ENCODE assay signal across 24 cellular contexts in the genomic region with DNA sequence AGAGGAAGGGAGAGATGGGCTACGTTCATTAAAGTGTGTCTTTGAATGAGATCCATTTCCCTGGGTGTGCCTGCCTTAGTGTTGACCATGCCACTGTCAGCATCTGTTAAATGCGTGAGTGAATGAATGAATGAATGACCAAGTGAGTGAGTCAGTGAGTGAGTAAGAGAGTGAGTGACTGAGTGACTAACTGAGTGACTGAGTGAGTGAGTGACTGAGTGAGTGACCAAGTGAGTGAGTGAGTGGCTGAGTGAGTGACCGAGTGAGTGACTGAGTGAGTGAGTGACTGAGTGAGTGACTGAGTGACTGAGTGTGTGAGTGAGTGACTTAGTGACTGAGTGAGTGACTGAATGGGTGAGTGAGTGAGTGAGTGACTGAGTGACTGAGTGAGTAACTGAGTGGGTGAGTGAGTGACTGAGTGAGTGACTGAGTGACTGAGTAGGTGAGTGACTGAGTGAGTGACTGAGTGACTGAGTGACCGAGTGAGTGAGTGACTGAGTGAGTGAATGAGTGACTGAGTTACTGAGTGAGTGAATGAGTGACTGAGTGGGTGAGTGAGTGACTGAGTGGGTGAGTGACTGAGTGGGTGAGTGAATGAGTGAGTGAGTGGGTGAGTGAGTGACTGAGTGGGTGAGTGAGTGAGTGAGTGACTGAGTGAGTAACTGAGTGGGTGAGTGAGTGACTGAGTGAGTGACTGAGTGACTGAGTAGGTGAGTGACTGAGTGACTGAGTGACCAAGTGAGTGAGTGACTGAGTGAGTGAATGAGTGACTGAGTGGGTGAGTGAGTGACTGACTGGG. TPM values are rescaled to one million over a fixed set of nuclear protein-coding genes. Genes with fewer than 3 reads are reported as not detected.
A peak's percentile ranks its signal among the peaks of the same experiment; 100 is the strongest.
DNase-seq lines count a peak whose midpoint lies in the region; ATAC-seq and TF ChIP-seq lines count a peak whose summit lies in the region.
"Had no signal": no experiment of that assay in that cellular context is flagged by ENCODE, and none has a peak within 500 bp of the region (broad histone marks: within the 10 kb centered on the region; RNA-seq: fewer than 3 reads in every experiment).

No MANE protein-coding gene starts in this region.

- POLR2A ChIA-PET in activated CD4-positive, alpha-beta memory T cell treated with anti-CD3 and anti-CD28 coated beads, Interleukin-2, amount 10 ng/mL, durations not matched to agents 7 days and 5 days (lab: Charles Lee) = no interaction called here

- peak overlapping the region in 43 of 59 donors; percentile 2 to 100 (median 73) for H3K27ac ChIP-seq in dorsolateral prefrontal cortex
- H3K27ac ChIP-seq: C4-2B had no signal

- H3K27me3 ChIP-seq in dorsolateral prefrontal cortex = no peaks in the 10 kb centered on the region

- no peak for TF ChIP-seq CTCF in dorsolateral prefrontal cortex (IDR thresholded peaks at IDR 0.05 in 54 of 56, conservative IDR thresholded peaks at IDR 0.05 in 2 of 56; ENCODE audit: low read depth in 1 of 56, partially characterized antibody in 56 of 56)
- TF ChIP-seq CTCF in type B pancreatic cell (conservative IDR thresholded peaks at IDR 0.05) = no peak

- no peaks in the 10 kb centered on the region for H3K27me3 Mint-ChIP-seq in activated naive CD4-positive, alpha-beta T cell treated with anti-CD3 and anti-CD28 coated beads, Interleukin-2, amount 10 ng/mL, durations not matched to agents 7 days and 5 days
- H3K27me3 Mint-ChIP-seq in activated CD4-positive, alpha-beta memory T cell treated with anti-CD3 and anti-CD28 coated beads, Interleukin-2, amount 10 ng/mL, durations not matched to agents 7 days and 5 days = no peaks in the 10 kb centered on the region
- H3K27me3 Mint-ChIP-seq in type B pancreatic cell = peaks cover 12% of the 10 kb centered on the region

- intact Hi-C loops in dorsolateral prefrontal cortex (cut with DNase I) = no loop called here

- H3K27ac Mint-ChIP-seq in activated naive CD4-positive, alpha-beta T cell treated with anti-CD3 and anti-CD28 coated beads, Interleukin-2, amount 10 ng/mL, durations not matched to agents 7 days and 5 days = peak overlapping the region; percentile 46
- peak overlapping the region; percentile 60 for H3K27ac Mint-ChIP-seq in activated CD4-positive, alpha-beta memory T cell treated with anti-CD3 and anti-CD28 coated beads, Interleukin-2, amount 10 ng/mL, durations not matched to agents 7 days and 5 days
- H3K27ac Mint-ChIP-seq in type B pancreatic cell = peak overlapping the region; percentile 47
- H3K27ac Mint-ChIP-seq: memory B cell, naive B cell had no signal

- H3K4me1 Mint-ChIP-seq in activated naive CD4-positive, alpha-beta T cell treated with anti-CD3 and anti-CD28 coated beads, Interleukin-2, amount 10 ng/mL, durations not matched to agents 7 days and 5 days = peaks cover 61% of the 10 kb centered on the region
- H3K4me1 Mint-ChIP-seq in activated CD4-positive, alpha-beta memory T cell treated with anti-CD3 and anti-CD28 coated beads, Interleukin-2, amount 10 ng/mL, durations not matched to agents 7 days and 5 days = peaks cover 54% of the 10 kb centered on the region
- peaks cover 20% of the 10 kb centered on the region for H3K4me1 Mint-ChIP-seq in type B pancreatic cell (ENCODE audit: unreplicated experiment)

- H3K4me3 ChIP-seq in dorsolateral prefrontal cortex = no peak overlapping the region

- peaks cover 61% of the 10 kb centered on the region for H3K36me3 Mint-ChIP-seq in activated naive CD4-positive, alpha-beta T cell treated with anti-CD3 and anti-CD28 coated beads, Interleukin-2, amount 10 ng/mL, durations not matched to agents 7 days and 5 days
- H3K36me3 Mint-ChIP-seq in activated CD4-positive, alpha-beta memory T cell treated with anti-CD3 and anti-CD28 coated beads, Interleukin-2, amount 10 ng/mL, durations not matched to agents 7 days and 5 days (ENCODE audit: low read depth) = peaks cover 55% of the 10 kb centered on the region
- H3K36me3 Mint-ChIP-seq in type B pancreatic cell = peaks cover 13% of the 10 kb centered on the region

- H3K4me3 Mint-ChIP-seq in activated naive CD4-positive, alpha-beta T cell treated with anti-CD3 and anti-CD28 coated beads, Interleukin-2, amount 10 ng/mL, durations not matched to agents 7 days and 5 days = no peak overlapping the region
- no peak overlapping the region for H3K4me3 Mint-ChIP-seq in activated CD4-positive, alpha-beta memory T cell treated with anti-CD3 and anti-CD28 coated beads, Interleukin-2, amount 10 ng/mL, durations not matched to agents 7 days and 5 days
- peak overlapping the region; percentile 23 for H3K4me3 Mint-ChIP-seq in type B pancreatic cell
- H3K4me3 Mint-ChIP-seq: memory B cell, naive B cell had no signal

- no peak for DNase-seq in activated naive CD4-positive, alpha-beta T cell treated with anti-CD3 and anti-CD28 coated beads, Interleukin-2, amount 10 ng/mL, durations not matched to agents 7 days and 5 days
- no peak for DNase-seq in activated naive CD4-positive, alpha-beta T cell treated with Interleukin-2 at 50 U/mL for 16 hours
- no peak for DNase-seq in activated CD4-positive, alpha-beta memory T cell treated with anti-CD3 and anti-CD28 coated beads, Interleukin-2, amount 10 ng/mL, durations not matched to agents 7 days and 5 days
- DNase-seq in dorsolateral prefrontal cortex (no peak), type B pancreatic cell (ENCODE audit: extremely low spot score, unreplicated experiment) (no peak), NCI-H748 treated with DMSO at 0.1 percent for 48 hours (lab: John Stamatoyannopoulos, UW) (no peak)
- DNase-seq: activated CD4-positive, CD25-positive, alpha-beta regulatory T cell; DMS53; HCEC 1CT; IMR-90; kidney; naive B cell; NCI-H1436; NCI-H2171; NCI-H69; SIG-M5; small intestine; stimulated activated CD4-positive, alpha-beta T cell treated with anti-CD3 and anti-CD28 coated beads, Interleukin-2, amount 100 ng/mL, for 48 hours had no signal

- ATAC-seq in GM19351 (IDR thresholded peaks at IDR 0.05; ENCODE audit: unreplicated experiment) (no peak), HG02763 (IDR thresholded peaks at IDR 0.05; ENCODE audit: unreplicated experiment) (no peak)

- H3K9me3 Mint-ChIP-seq in activated naive CD4-positive, alpha-beta T cell treated with anti-CD3 and anti-CD28 coated beads, Interleukin-2, amount 10 ng/mL, durations not matched to agents 7 days and 5 days = no peaks in the 10 kb centered on the region
- peaks cover 7% of the 10 kb centered on the region for H3K9me3 Mint-ChIP-seq in activated CD4-positive, alpha-beta memory T cell treated with anti-CD3 and anti-CD28 coated beads, Interleukin-2, amount 10 ng/mL, durations not matched to agents 7 days and 5 days
- H3K9me3 Mint-ChIP-seq in type B pancreatic cell = peaks cover 19% of the 10 kb centered on the region

- CTCF ChIA-PET in activated naive CD4-positive, alpha-beta T cell treated with anti-CD3 and anti-CD28 coated beads, Interleukin-2, amount 10 ng/mL, durations not matched to agents 7 days and 5 days (lab: Charles Lee) = interaction anchor here (1.1 kb wide), 1 partner anchor 14 kb away, joined by 3 read pairs; no protein-coding TSS in a partner anchor
- CTCF ChIA-PET in activated CD4-positive, alpha-beta memory T cell treated with anti-CD3 and anti-CD28 coated beads, Interleukin-2, amount 10 ng/mL, durations not matched to agents 7 days and 5 days (lab: Charles Lee) = no interaction called here

RNA-seq across cellular contexts. Expression of gene MAL, which starts 11.2 kb away (rescaled TPM):
- 100 to 1,000 TPM; 202 to 210 TPM for total RNA-seq in activated CD4-positive, alpha-beta memory T cell treated with anti-CD3 and anti-CD28 coated beads, Interleukin-2, amount 10 ng/mL, durations not matched to agents 7 days and 5 days
- total RNA-seq in dorsolateral prefrontal cortex (100 to 1,000 TPM in 74 of 120 experiments, 10 to 100 TPM in 46; 24.0 to 522 (median 118) TPM), type B pancreatic cell (ENCODE audit: low replicate concordance) (205 and 250 TPM in 2 replicates)
- total RNA-seq: frontal cortex, IMR-90, OCI-LY7 had no signal
